ENCODE assay signal across 13 cellular contexts in the genomic region with DNA sequence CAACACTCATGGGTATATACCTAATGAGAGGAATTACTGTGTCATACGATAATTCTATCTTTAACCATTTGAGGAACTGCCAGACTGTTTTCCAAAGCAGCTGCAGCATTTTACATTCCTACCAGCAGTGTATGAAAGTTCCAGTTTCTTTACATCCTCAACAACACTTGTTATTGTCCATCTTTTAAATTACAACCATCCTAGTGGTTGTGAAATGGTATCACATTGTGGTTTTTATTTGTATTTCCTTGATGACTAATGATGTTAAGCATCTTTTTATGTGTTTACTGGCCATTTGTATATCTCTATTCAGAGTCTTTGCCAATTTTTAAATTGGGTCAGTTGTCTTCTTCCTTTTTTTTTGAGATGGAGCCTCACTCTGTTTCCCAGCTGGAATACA. TPM values are rescaled to one million over a fixed set of nuclear protein-coding genes. Genes with fewer than 3 reads are reported as not detected.
DNase-seq lines count a peak whose midpoint lies in the region; ATAC-seq and TF ChIP-seq lines count a peak whose summit lies in the region.
"Had no signal": no experiment of that assay in that cellular context is flagged by ENCODE, and none has a peak within 500 bp of the region (broad histone marks: within the 10 kb centered on the region; RNA-seq: fewer than 3 reads in every experiment).

No MANE protein-coding gene starts in this region.

- H3K27ac Mint-ChIP-seq in activated CD4-positive, alpha-beta memory T cell treated with anti-CD3 and anti-CD28 coated beads, Interleukin-2, amount 10 ng/mL, durations not matched to agents 7 days and 5 days = peak overlapping the region; percentile 71
- H3K27ac Mint-ChIP-seq in activated CD4-positive, alpha-beta memory T cell treated with anti-CD3 and anti-CD28 coated beads for 36 hours = no peak overlapping the region
- H3K27ac Mint-ChIP-seq in type B pancreatic cell = no peak overlapping the region
- H3K27ac Mint-ChIP-seq: nephron progenitor cell; stimulated activated memory B cell treated with anti-CD40 and anti-IgM and Interleukin-4, amounts not matched to agents 10 μg/mL and 1 μg/mL and 100 μg/mL, for 72 hours had no signal

- in situ Hi-C loops in SK-MEL-5 (cut with HindIII; ENCODE audit: low pct_unique_long_range_greater_than_20kb, low sequenced_read_pairs) = loop anchor here (25.0 kb wide), 1 partner anchor 119 kb away; no protein-coding TSS in a partner anchor

- H3K9me3 Mint-ChIP-seq in activated CD4-positive, alpha-beta memory T cell treated with anti-CD3 and anti-CD28 coated beads, Interleukin-2, amount 10 ng/mL, durations not matched to agents 7 days and 5 days = peaks cover 7% of the 10 kb centered on the region
- H3K9me3 Mint-ChIP-seq in activated CD4-positive, alpha-beta memory T cell treated with anti-CD3 and anti-CD28 coated beads for 36 hours = no peaks in the 10 kb centered on the region
- no peaks in the 10 kb centered on the region for H3K9me3 Mint-ChIP-seq in type B pancreatic cell
- H3K9me3 Mint-ChIP-seq: stimulated activated memory B cell treated with anti-CD40 and anti-IgM and Interleukin-4, amounts not matched to agents 10 μg/mL and 1 μg/mL and 100 μg/mL, for 72 hours had no signal

- intact Hi-C loops in activated CD4-positive, alpha-beta memory T cell treated with anti-CD3 and anti-CD28 coated beads for 36 hours (cut with micrococcal nuclease) = no loop called here

- CTCF ChIA-PET in activated CD4-positive, alpha-beta memory T cell treated with anti-CD3 and anti-CD28 coated beads, Interleukin-2, amount 10 ng/mL, durations not matched to agents 7 days and 5 days (lab: Charles Lee) = interaction anchor here (1.2 to 1.3 kb wide), 2 partner anchors 11 to 19 kb away, joined by 3 to 4 read pairs; no protein-coding TSS in a partner anchor
- CTCF ChIA-PET in activated CD4-positive, alpha-beta memory T cell treated with anti-CD3 and anti-CD28 coated beads for 36 hours (lab: Charles Lee) = interaction anchor here (1.4 to 1.9 kb wide), 3 partner anchors 19 to 173 kb away, joined by 4 to 6 read pairs (median 5); no protein-coding TSS in a partner anchor

- DNase-seq in activated CD4-positive, alpha-beta memory T cell treated with anti-CD3 and anti-CD28 coated beads, Interleukin-2, amount 10 ng/mL, durations not matched to agents 7 days and 5 days = no peak
- no peak for DNase-seq in activated CD4-positive, alpha-beta memory T cell treated with anti-CD3 and anti-CD28 coated beads for 36 hours
- DNase-seq in SK-MEL-5 (ENCODE audit: low read depth, low spot score) (peak; percentile 19), fibroblast of the aortic adventitia (ENCODE audit: low read depth) (no peak), type B pancreatic cell (ENCODE audit: extremely low spot score, unreplicated experiment) (no peak), NCI-H226 (no peak), medulla oblongata (ENCODE audit: extremely low spot score) (no peak)
- DNase-seq: activated CD8-positive, alpha-beta memory T cell treated with anti-CD3 and anti-CD28 coated beads, Interleukin-2, amount 50 U/mL, for 4 hours; NCI-H2029; nephron progenitor cell; stimulated activated CD4-positive, alpha-beta T cell treated with anti-CD3 and anti-CD28 coated beads, Interleukin-15, amount 100 ng/mL, for 24 hours had no signal

- POLR2A ChIA-PET in activated CD4-positive, alpha-beta memory T cell treated with anti-CD3 and anti-CD28 coated beads, Interleukin-2, amount 10 ng/mL, durations not matched to agents 7 days and 5 days (lab: Charles Lee) = interaction anchor here (1.0 kb wide), 1 partner anchor 14 kb away, joined by 3 read pairs; no protein-coding TSS in a partner anchor
- POLR2A ChIA-PET in activated CD4-positive, alpha-beta memory T cell treated with anti-CD3 and anti-CD28 coated beads for 36 hours (lab: Charles Lee) = no interaction called here

- peaks cover 41% of the 10 kb centered on the region for H3K4me1 Mint-ChIP-seq in activated CD4-positive, alpha-beta memory T cell treated with anti-CD3 and anti-CD28 coated beads, Interleukin-2, amount 10 ng/mL, durations not matched to agents 7 days and 5 days
- peaks cover 20% of the 10 kb centered on the region for H3K4me1 Mint-ChIP-seq in activated CD4-positive, alpha-beta memory T cell treated with anti-CD3 and anti-CD28 coated beads for 36 hours (ENCODE audit: low read depth)
- H3K4me1 Mint-ChIP-seq in type B pancreatic cell (ENCODE audit: unreplicated experiment) = peaks cover 13% of the 10 kb centered on the region

- TF ChIP-seq CTCF in fibroblast of the aortic adventitia (IDR thresholded peaks at IDR 0.05; ENCODE audit: insufficient read depth, low read length) (peak; percentile 19), type B pancreatic cell (conservative IDR thresholded peaks at IDR 0.05) (peak; percentile 32)

- H3K4me3 Mint-ChIP-seq in activated CD4-positive, alpha-beta memory T cell treated with anti-CD3 and anti-CD28 coated beads, Interleukin-2, amount 10 ng/mL, durations not matched to agents 7 days and 5 days = peak overlapping the region; percentile 51
- no peak overlapping the region for H3K4me3 Mint-ChIP-seq in activated CD4-positive, alpha-beta memory T cell treated with anti-CD3 and anti-CD28 coated beads for 36 hours
- H3K4me3 Mint-ChIP-seq in type B pancreatic cell = no peak overlapping the region
- H3K4me3 Mint-ChIP-seq: nephron progenitor cell; stimulated activated memory B cell treated with anti-CD40 and anti-IgM and Interleukin-4, amounts not matched to agents 10 μg/mL and 1 μg/mL and 100 μg/mL, for 72 hours had no signal

- no peak for ATAC-seq in GM18861 (IDR thresholded peaks at IDR 0.05; ENCODE audit: unreplicated experiment)
- ATAC-seq: stimulated activated memory B cell treated with anti-CD40 and anti-IgM and Interleukin-4, amounts not matched to agents 10 μg/mL and 1 μg/mL and 100 μg/mL, for 72 hours had no signal

- no peaks in the 10 kb centered on the region for H3K27me3 Mint-ChIP-seq in activated CD4-positive, alpha-beta memory T cell treated with anti-CD3 and anti-CD28 coated beads, Interleukin-2, amount 10 ng/mL, durations not matched to agents 7 days and 5 days
- no peaks in the 10 kb centered on the region for H3K27me3 Mint-ChIP-seq in activated CD4-positive, alpha-beta memory T cell treated with anti-CD3 and anti-CD28 coated beads for 36 hours
- H3K27me3 Mint-ChIP-seq in type B pancreatic cell = no peaks in the 10 kb centered on the region
- H3K27me3 Mint-ChIP-seq: stimulated activated memory B cell treated with anti-CD40 and anti-IgM and Interleukin-4, amounts not matched to agents 10 μg/mL and 1 μg/mL and 100 μg/mL, for 72 hours had no signal

- peaks cover 27% of the 10 kb centered on the region for H3K36me3 Mint-ChIP-seq in activated CD4-positive, alpha-beta memory T cell treated with anti-CD3 and anti-CD28 coated beads, Interleukin-2, amount 10 ng/mL, durations not matched to agents 7 days and 5 days (ENCODE audit: low read depth)
- H3K36me3 Mint-ChIP-seq in activated CD4-positive, alpha-beta memory T cell treated with anti-CD3 and anti-CD28 coated beads for 36 hours = peaks cover 5% of the 10 kb centered on the region
- no peaks in the 10 kb centered on the region for H3K36me3 Mint-ChIP-seq in type B pancreatic cell
- H3K36me3 Mint-ChIP-seq: stimulated activated memory B cell treated with anti-CD40 and anti-IgM and Interleukin-4, amounts not matched to agents 10 μg/mL and 1 μg/mL and 100 μg/mL, for 72 hours had no signal

- H3K4me3 ChIP-seq in fibroblast of the aortic adventitia (ENCODE audit: low read depth, low read length) = no peak overlapping the region

RNA-seq across cellular contexts. Expression of a gene that starts 4.0 kb away (rescaled TPM):
- 10 to 100 TPM; 63.3 to 66.3 TPM for total RNA-seq in activated CD4-positive, alpha-beta memory T cell treated with anti-CD3 and anti-CD28 coated beads, Interleukin-2, amount 10 ng/mL, durations not matched to agents 7 days and 5 days
- 10 to 100 TPM; 42.1 to 46.1 TPM for total RNA-seq in activated CD4-positive, alpha-beta memory T cell treated with anti-CD3 and anti-CD28 coated beads for 36 hours
- total RNA-seq in SK-MEL-5 (2014; rRNA removed; shearing (Covaris generic)) = 7.1 and 7.7 TPM in 2 replicates
- polyA plus RNA-seq in SK-MEL-5 (2015; cell fraction: cytosol; rRNA removed) = 7.9 and 14.9 TPM in 2 replicates
- polyA plus RNA-seq in SK-MEL-5 (2015; cell fraction: nucleus; rRNA removed) = 7.7 and 10.2 TPM in 2 replicates
- 2.7 and 26.4 TPM in 2 replicates for total RNA-seq in fibroblast of the aortic adventitia (ENCODE audit: low replicate concordance)
- 9.7 and 25.4 TPM in 2 replicates for total RNA-seq in type B pancreatic cell (ENCODE audit: low replicate concordance)

RNA-seq across cellular contexts. Expression of a gene that starts 15.9 kb away (rescaled TPM):
- total RNA-seq in activated CD4-positive, alpha-beta memory T cell treated with anti-CD3 and anti-CD28 coated beads, Interleukin-2, amount 10 ng/mL, durations not matched to agents 7 days and 5 days = 1 to 10 TPM; 4.8 to 5.4 TPM
- 10 to 100 TPM; 15.7 to 16.4 TPM for total RNA-seq in activated CD4-positive, alpha-beta memory T cell treated with anti-CD3 and anti-CD28 coated beads for 36 hours
- total RNA-seq in SK-MEL-5 (2014; rRNA removed; shearing (Covaris generic)) = not detected in 2 replicates
- polyA plus RNA-seq in SK-MEL-5 (2015; cell fraction: cytosol; rRNA removed) = not detected in 2 replicates
- polyA plus RNA-seq in SK-MEL-5 (2015; cell fraction: nucleus; rRNA removed) = not detected in 2 replicates
- total RNA-seq in fibroblast of the aortic adventitia (ENCODE audit: low replicate concordance) (0.90 TPM in 1 of 2 replicates, not detected in the other), type B pancreatic cell (ENCODE audit: low replicate concordance) (0.60 and 1.6 TPM in 2 replicates)

RNA-seq across cellular contexts. Expression of a gene that starts 47.6 kb away (rescaled TPM):
- not detected for total RNA-seq in activated CD4-positive, alpha-beta memory T cell treated with anti-CD3 and anti-CD28 coated beads, Interleukin-2, amount 10 ng/mL, durations not matched to agents 7 days and 5 days
- not detected for total RNA-seq in activated CD4-positive, alpha-beta memory T cell treated with anti-CD3 and anti-CD28 coated beads for 36 hours
- total RNA-seq in SK-MEL-5 (2014; rRNA removed; shearing (Covaris generic)) = 0.13 TPM in 1 of 2 replicates, not detected in the other
- not detected in 2 replicates for polyA plus RNA-seq in SK-MEL-5 (2015; cell fraction: cytosol; rRNA removed)
- 1.3 TPM in 1 of 2 replicates, not detected in the other for polyA plus RNA-seq in SK-MEL-5 (2015; cell fraction: nucleus; rRNA removed)
- not detected in 2 replicates for total RNA-seq in fibroblast of the aortic adventitia (ENCODE audit: low replicate concordance)
- not detected in 2 replicates for total RNA-seq in type B pancreatic cell (ENCODE audit: low replicate concordance)
